Comparison of ENCODE assay signal across 8 cellular contexts in genomic region chrX:24150051-24150790, GRCh38. TPM values are rescaled to one million over a fixed set of nuclear protein-coding genes. Genes with fewer than 3 reads are reported as not detected.
DNase-seq lines count a peak whose midpoint lies in the region; ATAC-seq and TF ChIP-seq lines count a peak whose summit lies in the region.

No MANE protein-coding gene starts in this region.

- H3K9me3 Mint-ChIP-seq in Calu3 (ENCODE audit: low read depth, unreplicated experiment): no peaks in the 10 kb centered on the region

- intact Hi-C loops in Calu3 (cut with micrococcal nuclease; ENCODE audit: unreplicated experiment): loop anchor here (5.0 kb wide), 1 partner anchor 37 kb away; no protein-coding TSS in a partner anchor
- intact Hi-C loops in mucosa of descending colon (cut with DNase I, micrococcal nuclease): no loop called here

- H3K4me1 ChIP-seq in mucosa of descending colon (ENCODE audit: low read depth): peaks cover 5% of the 10 kb centered on the region

- no TSS peak for BruUV-seq in Calu3 (replicated peaks; lab: Mats Ljungman, UMichigan)

- peak; percentile 90 for DNase-seq in Calu3
- DNase-seq in HS-5 (ENCODE audit: low read depth): peak; percentile 46
- DNase-seq in NOMO-1 treated with DMSO at 0.1 percent for 48 hours (lab: John Stamatoyannopoulos, UW; ENCODE audit: unreplicated experiment): peak; percentile 92
- DNase-seq in activated T-cell treated with anti-CD3 and anti-CD28 coated beads for 1 hour (ENCODE audit: low read depth): peak; percentile 63
- DNase-seq in epidermal melanocyte (ENCODE audit: insufficient read length, low spot score): peak; percentile 33
- DNase-seq in mucosa of descending colon: peak; percentile 83 to 95 (median 87)
- peak; percentile 86 for DNase-seq in stimulated activated CD8-positive, alpha-beta memory T cell treated with anti-CD3 and anti-CD28 coated beads, Interleukin-4, amount 100 ng/mL, for 24 hours (ENCODE audit: low read depth)

- CTCF ChIA-PET in Calu3 (lab: Charles Lee): interaction anchor here (0.6 kb wide), 1 partner anchor 68 kb away, joined by 6 read pairs; no protein-coding TSS in a partner anchor

- H3K4me1 Mint-ChIP-seq in Calu3 (ENCODE audit: low read depth, unreplicated experiment): peaks cover 50% of the 10 kb centered on the region

- H3K36me3 ChIP-seq in mucosa of descending colon (ENCODE audit: low read depth): no peaks in the 10 kb centered on the region

- TF ChIP-seq CTCF in Calu3 (IDR thresholded peaks at IDR 0.05; ENCODE audit: unreplicated experiment) (peak; percentile 49), mucosa of descending colon (IDR thresholded peaks at IDR 0.05) (no peak)

- peak overlapping the region; percentile 92 for H3K4me3 Mint-ChIP-seq in Calu3 (ENCODE audit: low read depth, unreplicated experiment)

- peak overlapping the region; percentile 42 for H3K4me3 ChIP-seq in mucosa of descending colon

- ATAC-seq in GM19468 (IDR thresholded peaks at IDR 0.05; ENCODE audit: extremely low read depth, unreplicated experiment) (peak; percentile 69), mucosa of descending colon (peak; percentile 89)

- H3K27me3 Mint-ChIP-seq in Calu3 (ENCODE audit: unreplicated experiment): no peaks in the 10 kb centered on the region

- no peaks in the 10 kb centered on the region for H3K9me3 ChIP-seq in mucosa of descending colon

- peak overlapping the region; percentile 97 for H3K27ac Mint-ChIP-seq in Calu3 (ENCODE audit: unreplicated experiment)

- H3K36me3 Mint-ChIP-seq in Calu3 (ENCODE audit: insufficient read depth, unreplicated experiment): peaks cover 56% of the 10 kb centered on the region

RNA-seq across cellular contexts. Expression of gene ZFX, which starts 0.7 kb away (rescaled TPM):
- total RNA-seq in Calu3 (2022) (43.3 and 45.1 TPM in 2 replicates), mucosa of descending colon (10 to 100 TPM; 32.7 to 65.1 (median 41.7) TPM)

Comparison
In these comparisons a context has a peak if more than half of its experiments do, and no peak if none do; other contexts are left out.
1. Peak in every context shown above with its lines: DNase-seq, ATAC-seq and H3K4me3 ChIP-seq.
2. DNase-seq: peak in every context shown above with its lines; median percentile 92 in NOMO-1 treated with DMSO at 0.1 percent for 48 hours; 90 in Calu3; 87 in mucosa of descending colon; 86 in stimulated activated CD8-positive, alpha-beta memory T cell treated with anti-CD3 and anti-CD28 coated beads, Interleukin-4, amount 100 ng/mL, for 24 hours; 63 in activated T-cell treated with anti-CD3 and anti-CD28 coated beads for 1 hour; 46 in HS-5; 33 in epidermal melanocyte.